ENCODE assay signal across 15 cellular contexts in genomic region chr12:110266381-110266909, GRCh38. TPM values are rescaled to one million over a fixed set of nuclear protein-coding genes. Genes with fewer than 3 reads are reported as not detected.
DNase-seq lines count a peak whose midpoint lies in the region; ATAC-seq and TF ChIP-seq lines count a peak whose summit lies in the region.
"Had no signal": no experiment of that assay in that cellular context is flagged by ENCODE, and none has a peak within 500 bp of the region (broad histone marks: within the 10 kb centered on the region; RNA-seq: fewer than 3 reads in every experiment).

No MANE protein-coding gene starts in this region.

- no peak for TF ChIP-seq EP300 in esophagus muscularis mucosa (IDR thresholded peaks at IDR 0.05)

- intact Hi-C loops in esophagus muscularis mucosa (cut with DNase I), result loop anchor here (5.0 kb wide), 1 partner anchor 39 kb away; no protein-coding TSS in a partner anchor
- intact Hi-C loops in thyroid gland (cut with DNase I), result no loop called here

- no peaks in the 10 kb centered on the region for H3K9me3 ChIP-seq in esophagus muscularis mucosa
- H3K9me3 ChIP-seq in skeletal muscle satellite cell (replicated peaks; ENCODE audit: low read length), result no peaks in the 10 kb centered on the region
- no peaks in the 10 kb centered on the region for H3K9me3 ChIP-seq in thyroid gland

- peak overlapping the region in 1 of 4 donors; percentile 8 for H3K4me3 ChIP-seq in esophagus muscularis mucosa
- peak overlapping the region; percentile 44 for H3K4me3 ChIP-seq in skeletal muscle satellite cell (ENCODE audit: low read length)
- no peak overlapping the region for H3K4me3 ChIP-seq in thyroid gland (replicated peaks in 1 of 3)
- H3K4me3 ChIP-seq: GM12878 had no signal

- peak overlapping the region; percentile 75 for H3K4me2 ChIP-seq in skeletal muscle satellite cell (ENCODE audit: low read length)

- no peak for TF ChIP-seq POLR2A in esophagus muscularis mucosa (IDR thresholded peaks at IDR 0.05; ENCODE audit: low read depth)
- no peak for TF ChIP-seq POLR2A in thyroid gland (IDR thresholded peaks at IDR 0.05)

- TF ChIP-seq CTCF in esophagus muscularis mucosa (IDR thresholded peaks at IDR 0.05) (no peak), thyroid gland (IDR thresholded peaks at IDR 0.05) (no peak)

- ATAC-seq in HG02885 (IDR thresholded peaks at IDR 0.05; ENCODE audit: poor library complexity, unreplicated experiment) (no peak), HG03457 (IDR thresholded peaks at IDR 0.05; ENCODE audit: unreplicated experiment) (no peak)
- ATAC-seq: activated CD4-positive, alpha-beta T cell treated with anti-CD3 and anti-CD28 coated beads for 36 hours; GM12878; natural killer cell treated with Interleukin-12 subunit alpha and Interleukin-12 subunit beta and Interleukin-15 and Interleukin-18, amount 100 ng/mL, for 72 hours had no signal

- peaks cover 43 to 58% (median 54%) of the 10 kb centered on the region in 4 donors for H3K4me1 ChIP-seq in esophagus muscularis mucosa
- H3K4me1 ChIP-seq in skeletal muscle satellite cell (ENCODE audit: control insufficient read depth, insufficient read depth, low read length), result peaks cover 40% of the 10 kb centered on the region
- H3K4me1 ChIP-seq in thyroid gland, result peaks cover 9 to 22% of the 10 kb centered on the region in 2 donors

- peak overlapping the region; percentile 3 for H3K9ac ChIP-seq in skeletal muscle satellite cell (ENCODE audit: low read depth, low read length)

- 58% methylated on average over 5 of the region's 5 CpGs for WGBS in esophagus muscularis mucosa
- 81 to 84% methylated on average over 5 of the region's 5 CpGs for WGBS in thyroid gland, 2 donors

- DNase-seq in DMS79 treated with DMSO at 0.1 percent for 48 hours (lab: John Stamatoyannopoulos, UW) (peak; percentile 37), DMS79 (lab: John Stamatoyannopoulos, UW) (no peak), NCI-H2227 treated with DMSO at 0.1 percent for 48 hours (lab: John Stamatoyannopoulos, UW) (peak; percentile 47), esophagus muscularis mucosa (ENCODE audit: extremely low spot score) (no peak), thyroid gland (no peak)
- DNase-seq: activated CD4-positive, alpha-beta T cell treated with anti-CD3 and anti-CD28 coated beads for 36 hours; activated T-cell treated with anti-CD3 and anti-CD28 coated beads, Interleukin-2, amount 50 U/mL, for 24 hours; Calu3; foreskin melanocyte; islet precursor cell had no signal

- H3K36me3 ChIP-seq in esophagus muscularis mucosa, result no peaks in the 10 kb centered on the region
- H3K36me3 ChIP-seq in skeletal muscle satellite cell (ENCODE audit: insufficient read depth, low read length), result no peaks in the 10 kb centered on the region
- H3K36me3 ChIP-seq in thyroid gland, result no peaks in the 10 kb centered on the region

- H3K27ac ChIP-seq in esophagus muscularis mucosa (replicated peaks in 1 of 4), result peak overlapping the region; percentile 62 to 76 (median 64)
- no peak overlapping the region for H3K27ac ChIP-seq in thyroid gland

- H3K27me3 ChIP-seq in esophagus muscularis mucosa (no peaks in the 10 kb centered on the region), skeletal muscle satellite cell (ENCODE audit: control insufficient read depth, insufficient read depth, low read length) (no peaks in the 10 kb centered on the region), thyroid gland (no peaks in the 10 kb centered on the region)

RNA-seq across cellular contexts. Expression of gene ATP2A2, which starts 14.6 kb away (rescaled TPM):
- 100 to 1,000 TPM; 170 to 231 (median 177) TPM for total RNA-seq in esophagus muscularis mucosa
- 110 and 141 TPM in 2 replicates for total RNA-seq in skeletal muscle satellite cell (2012; rRNA removed)
- total RNA-seq in thyroid gland, result 100 to 1,000 TPM; 126 to 220 (median 174) TPM

Comparison
In these comparisons a context has a peak if more than half of its experiments do, and no peak if none do; other contexts are left out.
1. DNase-seq: peak in DMS79 treated with DMSO at 0.1 percent for 48 hours (single experiment) and NCI-H2227 treated with DMSO at 0.1 percent for 48 hours (single experiment); none in DMS79 (single experiment), esophagus muscularis mucosa (single experiment) and thyroid gland (0 of 2).
2. H3K27ac ChIP-seq: peak in esophagus muscularis mucosa (4 of 4); none in thyroid gland (0 of 3).